In genomic region chr6:79864001-79864400, GRCh38 we compare ENCODE assay signal across 22 cellular contexts.
DNase-seq lines count a peak whose midpoint lies in the region; ATAC-seq and TF ChIP-seq lines count a peak whose summit lies in the region.
"Had no signal": no experiment of that assay in that cellular context is flagged by ENCODE, and none has a peak within 500 bp of the region (broad histone marks: within the 10 kb centered on the region; RNA-seq: fewer than 3 reads in every experiment).

No MANE protein-coding gene starts in this region.

- no peak overlapping the region for H3K4me3 Mint-ChIP-seq in activated CD8-positive, alpha-beta T cell treated with anti-CD3 and anti-CD28 coated beads for 36 hours
- H3K4me3 Mint-ChIP-seq: GM23338, HFFc6 had no signal

- no peaks in the 10 kb centered on the region for H3K36me3 Mint-ChIP-seq in activated CD8-positive, alpha-beta T cell treated with anti-CD3 and anti-CD28 coated beads for 36 hours (ENCODE audit: low read depth)

- no peaks in the 10 kb centered on the region for H3K4me1 Mint-ChIP-seq in activated CD8-positive, alpha-beta T cell treated with anti-CD3 and anti-CD28 coated beads for 36 hours (ENCODE audit: low read depth)

- peaks cover 45% of the 10 kb centered on the region for H3K4me1 ChIP-seq in body of pancreas
- H3K4me1 ChIP-seq: adrenal gland, psoas muscle had no signal

- no peaks in the 10 kb centered on the region for H3K9me3 Mint-ChIP-seq in activated CD8-positive, alpha-beta T cell treated with anti-CD3 and anti-CD28 coated beads for 36 hours
- H3K9me3 Mint-ChIP-seq: GM23338, HFFc6 had no signal

- peak overlapping the region; percentile 9 to 67 (median 34) for H3K27ac ChIP-seq in body of pancreas
- H3K27ac ChIP-seq: adrenal gland, brain microvascular endothelial cell, psoas muscle, WERI-Rb-1 had no signal

- no peaks in the 10 kb centered on the region for H3K27me3 Mint-ChIP-seq in activated CD8-positive, alpha-beta T cell treated with anti-CD3 and anti-CD28 coated beads for 36 hours

- no peak for TF ChIP-seq CTCF in body of pancreas (IDR thresholded peaks at IDR 0.05)
- TF ChIP-seq CTCF in activated CD8-positive, alpha-beta T cell treated with anti-CD3 and anti-CD28 coated beads for 36 hours (IDR thresholded peaks at IDR 0.05), result no peak

- WGBS in body of pancreas, 2 donors, result 50 to 82% methylated on average over 1 of the region's 1 CpG

- no peak for TF ChIP-seq POLR2A in body of pancreas (IDR thresholded peaks at IDR 0.05)

- intact Hi-C loops in body of pancreas (cut with DNase I), result no loop called here
- intact Hi-C loops in activated CD8-positive, alpha-beta T cell treated with anti-CD3 and anti-CD28 coated beads for 36 hours (cut with micrococcal nuclease), result no loop called here

- DNase-seq in DMS79 (lab: John Stamatoyannopoulos, UW), result peak; percentile 62
- peak; percentile 63 for DNase-seq in NCI-H1105 treated with DMSO at 0.1 percent for 48 hours (lab: John Stamatoyannopoulos, UW)
- peak; percentile 9 for DNase-seq in NCI-H2171 treated with DMSO at 0.1 percent for 48 hours (lab: John Stamatoyannopoulos, UW)
- no peak for DNase-seq in body of pancreas
- DNase-seq in pons (ENCODE audit: low spot score), result no peak
- no peak for DNase-seq in activated CD8-positive, alpha-beta T cell treated with anti-CD3 and anti-CD28 coated beads for 36 hours
- DNase-seq: activated naive CD4-positive, alpha-beta T cell treated with Interleukin-2 at 50 U/mL for 16 hours; adrenal gland; brain microvascular endothelial cell; HFFc6; hippocampal formation; Karpas-422; left colon; mesendoderm; psoas muscle; stimulated activated CD4-positive, alpha-beta T cell treated with anti-CD3 and anti-CD28 coated beads, Interleukin-15, amount 100 ng/mL, for 24 hours; stimulated activated naive CD4-positive, alpha-beta T cell; T1000; WERI-Rb-1 had no signal

- no peak for ATAC-seq in body of pancreas
- ATAC-seq in activated CD8-positive, alpha-beta T cell treated with anti-CD3 and anti-CD28 coated beads for 36 hours, result no peak
- ATAC-seq in HG03025 (IDR thresholded peaks at IDR 0.05; ENCODE audit: low FRiP score, unreplicated experiment), result no peak
- ATAC-seq: GM23338, left colon, psoas muscle had no signal

- H3K4me3 ChIP-seq in body of pancreas, result no peak overlapping the region
- H3K4me3 ChIP-seq: adrenal gland, dorsolateral prefrontal cortex, GM23338, psoas muscle had no signal

- CTCF ChIA-PET in activated CD8-positive, alpha-beta T cell treated with anti-CD3 and anti-CD28 coated beads for 36 hours (lab: Charles Lee), result interaction anchor here (1.2 to 1.4 kb wide), 2 partner anchors 86 to 293 kb away, joined by 3 to 5 read pairs; no protein-coding TSS in a partner anchor

- H3K9me3 ChIP-seq in body of pancreas, result no peaks in the 10 kb centered on the region
- H3K9me3 ChIP-seq: adrenal gland, psoas muscle had no signal

- no peaks in the 10 kb centered on the region for H3K27me3 ChIP-seq in body of pancreas
- H3K27me3 ChIP-seq: adrenal gland, brain microvascular endothelial cell, dorsolateral prefrontal cortex had no signal

- H3K36me3 ChIP-seq in body of pancreas (replicated peaks in 1 of 2; ENCODE audit: insufficient read depth in 1 of 2, low read depth in 2 of 2), result no peaks in the 10 kb centered on the region
- H3K36me3 ChIP-seq: adrenal gland, brain microvascular endothelial cell, WERI-Rb-1 had no signal

- H3K27ac Mint-ChIP-seq in activated CD8-positive, alpha-beta T cell treated with anti-CD3 and anti-CD28 coated beads for 36 hours, result no peak overlapping the region
- H3K27ac Mint-ChIP-seq: GM23338, HFFc6 had no signal

- POLR2A ChIA-PET in activated CD8-positive, alpha-beta T cell treated with anti-CD3 and anti-CD28 coated beads for 36 hours (lab: Charles Lee), result interaction anchor here (1.3 kb wide), 1 partner anchor 22 kb away, joined by 4 read pairs; no protein-coding TSS in a partner anchor

Comparison
In these comparisons a context has a peak if more than half of its experiments do, and no peak if none do; other contexts are left out.
1. DNase-seq: peak in DMS79 (single experiment), NCI-H1105 treated with DMSO at 0.1 percent for 48 hours (single experiment) and NCI-H2171 treated with DMSO at 0.1 percent for 48 hours (single experiment); none in body of pancreas (0 of 4), pons (single experiment) and activated CD8-positive, alpha-beta T cell treated with anti-CD3 and anti-CD28 coated beads for 36 hours (single experiment).